Comparison of ENCODE assay signal across 17 cellular contexts in genomic region chr13:114285166-114285808, GRCh38. TPM values are rescaled to one million over a fixed set of nuclear protein-coding genes. Genes with fewer than 3 reads are reported as not detected.
DNase-seq lines count a peak whose midpoint lies in the region; ATAC-seq, FAIRE-seq and TF ChIP-seq lines count a peak whose summit lies in the region.
"Had no signal": no experiment of that assay in that cellular context is flagged by ENCODE, and none has a peak within 500 bp of the region (broad histone marks: within the 10 kb centered on the region; RNA-seq: fewer than 3 reads in every experiment).

No MANE protein-coding gene starts in this region.

- TF ChIP-seq POLR2A in H54 (IDR thresholded peaks at IDR 0.05; ENCODE audit: low read depth, low read length) = no peak

- no peak overlapping the region for H4K8ac ChIP-seq in mesenchymal stem cell (ENCODE audit: low read length)

- H3K4ac ChIP-seq in mesenchymal stem cell (ENCODE audit: low read depth in 1 of 2, low read length in 2 of 2) = no peak overlapping the region

- H3K9me3 ChIP-seq in mesenchymal stem cell (ENCODE audit: control insufficient read depth, low read length) (no peaks in the 10 kb centered on the region), colonic mucosa (no peaks in the 10 kb centered on the region)
- H3K9me3 ChIP-seq: ascending aorta, stomach had no signal

- ATAC-seq in GM21723 (IDR thresholded peaks at IDR 0.05; ENCODE audit: unreplicated experiment) (no peak), left ventricle myocardium superior (no peak)
- ATAC-seq: WTC11 had no signal

- H3K14ac ChIP-seq in mesenchymal stem cell (ENCODE audit: low read length in 2 of 2) = no peak overlapping the region

- no peak overlapping the region for H2BK12ac ChIP-seq in mesenchymal stem cell (ENCODE audit: low read length in 2 of 2)

- H2BK120ac ChIP-seq in mesenchymal stem cell (ENCODE audit: low read depth, low read length) = no peak overlapping the region

- peaks cover 12% of the 10 kb centered on the region for H3K4me1 ChIP-seq in ACC112 (ENCODE audit: control insufficient read depth, insufficient read depth, low read length, unreplicated experiment)
- peaks cover 15% of the 10 kb centered on the region for H3K4me1 ChIP-seq in mesenchymal stem cell (ENCODE audit: control insufficient read depth, insufficient read depth, low read depth, low read length)
- peaks cover 6% of the 10 kb centered on the region for H3K4me1 ChIP-seq in colonic mucosa

- intact Hi-C loops in colonic mucosa (cut with DNase I) (no loop called here), left ventricle myocardium superior (cut with micrococcal nuclease) (no loop called here)

- peak overlapping the region; percentile 30; the same call in 1 of the 2 replicates for H3K27ac ChIP-seq in ACC112 (ENCODE audit: low read depth, low read length)
- no peak overlapping the region for H3K27ac ChIP-seq in mesenchymal stem cell (ENCODE audit: low read length, poor library complexity, severe bottlenecking)
- no peak overlapping the region for H3K27ac ChIP-seq in colonic mucosa
- H3K27ac ChIP-seq: ascending aorta, stomach had no signal

- no peak for TF ChIP-seq CTCF in colonic mucosa (IDR thresholded peaks at IDR 0.05)

- no peaks in the 10 kb centered on the region for H3K27me3 ChIP-seq in ACC112 (ENCODE audit: insufficient read depth, low read length)
- H3K27me3 ChIP-seq in mesenchymal stem cell (ENCODE audit: control insufficient read depth in 1 of 2, insufficient read depth in 1 of 2, low read length in 2 of 2) = no peaks in the 10 kb centered on the region
- no peaks in the 10 kb centered on the region for H3K27me3 ChIP-seq in colonic mucosa
- H3K27me3 ChIP-seq: ascending aorta, stomach had no signal

- H2AFZ ChIP-seq in ACC112 (ENCODE audit: low read length, unreplicated experiment) = no peak overlapping the region
- H2AFZ ChIP-seq in mesenchymal stem cell (ENCODE audit: low read depth, low read length) = no peak overlapping the region

- peaks cover 16% of the 10 kb centered on the region for H3K79me1 ChIP-seq in mesenchymal stem cell (replicated peaks; ENCODE audit: low read length, poor library complexity, severe bottlenecking)

- DNase-seq in H54 (ENCODE audit: insufficient read length, low spot score) (peak; percentile 38), astrocyte of the hippocampus (ENCODE audit: low read depth, low spot score) (peak; percentile 42), mesenchymal stem cell (peak; percentile 19), iPS-NIHi7 (ENCODE audit: extremely low spot score) (no peak), colonic mucosa (no peak), left ventricle myocardium superior (no peak)
- DNase-seq: AML-193, foreskin fibroblast, H7, NCI-H1436 treated with DMSO at 0.1 percent for 48 hours, NCI-H446 treated with DMSO at 0.1 percent for 48 hours, OCI-M1, stomach had no signal

- H2BK15ac ChIP-seq in mesenchymal stem cell (ENCODE audit: low read depth, poor library complexity, severe bottlenecking) = no peak overlapping the region

- H3K4me3 ChIP-seq in ACC112 (ENCODE audit: low read depth, low read length) (no peak overlapping the region), mesenchymal stem cell (ENCODE audit: insufficient read depth in 1 of 2, low read depth in 1 of 2, low read length in 2 of 2) (no peak overlapping the region), colonic mucosa (no peak overlapping the region)
- H3K4me3 ChIP-seq: ascending aorta, stomach had no signal

- H3K9ac ChIP-seq in mesenchymal stem cell (ENCODE audit: low read length) = peak overlapping the region; percentile 44
- no peak overlapping the region for H3K9ac ChIP-seq in colonic mucosa (ENCODE audit: low read depth in 2 of 2, low read length in 2 of 2)

- H3K23ac ChIP-seq in mesenchymal stem cell (ENCODE audit: low read length in 2 of 2) = no peak overlapping the region

- peak; percentile 61 for FAIRE-seq in H54 (lab: Jason Lieb, UNC)

- H3K36me3 ChIP-seq in ACC112 (ENCODE audit: insufficient read depth, low read length) (peaks cover 14% of the 10 kb centered on the region), mesenchymal stem cell (ENCODE audit: control insufficient read depth in 1 of 2, insufficient read depth in 2 of 2, low read depth in 1 of 2, low read length in 2 of 2) (peaks cover 37 to 63% of the 10 kb centered on the region in 2 experiments), colonic mucosa (no peaks in the 10 kb centered on the region)

- WGBS in mesenchymal stem cell = 100% methylated on average over 1 of the region's 4 CpGs

- no peak overlapping the region for H2BK5ac ChIP-seq in mesenchymal stem cell (ENCODE audit: low read depth, low read length, poor library complexity, severe bottlenecking)

- H3K79me2 ChIP-seq in ACC112 (ENCODE audit: control insufficient read depth, insufficient read depth, low read length, unreplicated experiment) = peaks cover 33% of the 10 kb centered on the region

- no peak overlapping the region for H2AK5ac ChIP-seq in mesenchymal stem cell (ENCODE audit: low read length, severe bottlenecking)

- no peak overlapping the region for H4K91ac ChIP-seq in mesenchymal stem cell (ENCODE audit: low read length)

- H3K18ac ChIP-seq in mesenchymal stem cell (ENCODE audit: low read depth in 1 of 2, low read length in 2 of 2) = no peak overlapping the region

- H3K4me2 ChIP-seq in mesenchymal stem cell (ENCODE audit: low read length, poor library complexity, severe bottlenecking) = no peak overlapping the region

RNA-seq across cellular contexts. Expression of gene UPF3A, which starts 3.9 kb away (rescaled TPM):
- polyA plus RNA-seq in mesenchymal stem cell (2013, experiment 1 of 2) = 66.0 TPM
- polyA plus RNA-seq in mesenchymal stem cell (2013, experiment 2 of 2) = 65.6 TPM
- total RNA-seq in colonic mucosa = 10 to 100 TPM; 22.1 to 29.7 TPM
- total RNA-seq in left ventricle myocardium superior = 22.2 TPM

RNA-seq across cellular contexts. Expression of gene CHAMP1, which starts 29.0 kb away (rescaled TPM):
- polyA plus RNA-seq in mesenchymal stem cell (2013, experiment 1 of 2) = 26.3 TPM
- polyA plus RNA-seq in mesenchymal stem cell (2013, experiment 2 of 2) = 26.1 TPM
- total RNA-seq in colonic mucosa (10 to 100 TPM; 13.1 to 19.2 TPM), left ventricle myocardium superior (9.5 TPM)

RNA-seq across cellular contexts. Expression of gene CDC16, which starts 50.6 kb away (rescaled TPM):
- 67.7 TPM for polyA plus RNA-seq in mesenchymal stem cell (2013, experiment 1 of 2)
- 67.0 TPM for polyA plus RNA-seq in mesenchymal stem cell (2013, experiment 2 of 2)
- total RNA-seq in colonic mucosa (10 to 100 TPM; 35.7 to 47.9 TPM), left ventricle myocardium superior (35.9 TPM)

Comparison
In these comparisons a context has a peak if more than half of its experiments do, and no peak if none do; other contexts are left out.
1. DNase-seq: peak in H54 (single experiment), astrocyte of the hippocampus (single experiment) and mesenchymal stem cell (single experiment); none in iPS-NIHi7 (single experiment), colonic mucosa (single experiment) and left ventricle myocardium superior (single experiment).